Comparison of ENCODE assay signal across 8 cellular contexts in genomic region chr2:68320118-68320641, GRCh38.
DNase-seq lines count a peak whose midpoint lies in the region; ATAC-seq and TF ChIP-seq lines count a peak whose summit lies in the region.

No MANE protein-coding gene starts in this region.

- H3K4me1 ChIP-seq in OCI-LY1 (ENCODE audit: insufficient read depth, low read length, severe bottlenecking) (peaks cover 14% of the 10 kb centered on the region), muscle layer of duodenum (ENCODE audit: control insufficient read depth in 1 of 2, insufficient read depth in 2 of 2, low read length in 2 of 2) (peaks cover 0 to 5% of the 10 kb centered on the region in 2 donors)

- H3K4me3 ChIP-seq in OCI-LY1 (ENCODE audit: low read depth, low read length, poor library complexity, severe bottlenecking) (peak overlapping the region; percentile 56), muscle layer of duodenum (ENCODE audit: low read depth in 1 of 2, low read length in 2 of 2) (peak overlapping the region; percentile 68 to 86)

- no peaks in the 10 kb centered on the region for H4K20me1 ChIP-seq in OCI-LY1 (ENCODE audit: insufficient read depth, low read length)

- no peaks in the 10 kb centered on the region for H3F3A ChIP-seq in OCI-LY1 (ENCODE audit: insufficient read depth, low read length)

- no peak overlapping the region for H2AFZ ChIP-seq in OCI-LY1 (ENCODE audit: low read length)

- peak overlapping the region; percentile 67 for H3K4me3 Mint-ChIP-seq in stimulated activated naive CD8-positive, alpha-beta T cell treated with anti-CD3 and anti-CD28 coated beads, Interleukin-15, Interleukin-2, amounts not matched to agents 100 ng/mL and 50 ng/mL, for 24 hours
- H3K4me3 Mint-ChIP-seq in stimulated activated naive CD8-positive, alpha-beta T cell treated with anti-CD3 and anti-CD28 coated beads, Interleukin-15, amount 100 ng/mL, for 72 hours = peak overlapping the region in 1 of 2 donors; percentile 75

- no peak for TF ChIP-seq CTCF in OCI-LY1 (IDR thresholded peaks at IDR 0.05; ENCODE audit: low read length)

- DNase-seq in stimulated activated naive CD8-positive, alpha-beta T cell treated with anti-CD3 and anti-CD28 coated beads, Interleukin-15, amount 100 ng/mL, for 72 hours = no peak
- DNase-seq in ecto neural progenitor cell (ENCODE audit: low spot score) = peak; percentile 57
- DNase-seq in HuH-7.5 (ENCODE audit: low spot score) = no peak
- no peak for DNase-seq in NOMO-1 treated with dmso at 0.1 percent for 144 hours (lab: John Stamatoyannopoulos, UW; ENCODE audit: unreplicated experiment)

- H3K4me1 Mint-ChIP-seq in stimulated activated naive CD8-positive, alpha-beta T cell treated with anti-CD3 and anti-CD28 coated beads, Interleukin-15, Interleukin-2, amounts not matched to agents 100 ng/mL and 50 ng/mL, for 24 hours (ENCODE audit: low read depth) = peaks cover 13% of the 10 kb centered on the region
- H3K4me1 Mint-ChIP-seq in stimulated activated naive CD8-positive, alpha-beta T cell treated with anti-CD3 and anti-CD28 coated beads, Interleukin-15, amount 100 ng/mL, for 72 hours = peaks cover 20% of the 10 kb centered on the region

- H3K27me3 Mint-ChIP-seq in stimulated activated naive CD8-positive, alpha-beta T cell treated with anti-CD3 and anti-CD28 coated beads, Interleukin-15, Interleukin-2, amounts not matched to agents 100 ng/mL and 50 ng/mL, for 24 hours = peaks cover 70% of the 10 kb centered on the region
- peaks cover 70% of the 10 kb centered on the region for H3K27me3 Mint-ChIP-seq in stimulated activated naive CD8-positive, alpha-beta T cell treated with anti-CD3 and anti-CD28 coated beads, Interleukin-15, amount 100 ng/mL, for 72 hours

- no peaks in the 10 kb centered on the region for H3K79me2 ChIP-seq in OCI-LY1 (ENCODE audit: insufficient read depth, low read length)

- H3K4me2 ChIP-seq in OCI-LY1 (ENCODE audit: low read length) = peak overlapping the region; percentile 71

- H3K36me3 ChIP-seq in OCI-LY1 (ENCODE audit: insufficient read depth, low read length) = no peaks in the 10 kb centered on the region
- peaks cover 0 to 9% of the 10 kb centered on the region in 2 donors for H3K36me3 ChIP-seq in muscle layer of duodenum (ENCODE audit: control insufficient read depth in 1 of 2, insufficient read depth in 2 of 2, low read length in 2 of 2)

- H3K9ac ChIP-seq in OCI-LY1 (ENCODE audit: low read length) = no peak overlapping the region

- H3K27ac Mint-ChIP-seq in stimulated activated naive CD8-positive, alpha-beta T cell treated with anti-CD3 and anti-CD28 coated beads, Interleukin-15, Interleukin-2, amounts not matched to agents 100 ng/mL and 50 ng/mL, for 24 hours = no peak overlapping the region
- H3K27ac Mint-ChIP-seq in stimulated activated naive CD8-positive, alpha-beta T cell treated with anti-CD3 and anti-CD28 coated beads, Interleukin-15, amount 100 ng/mL, for 72 hours = no peak overlapping the region

- ATAC-seq in stimulated activated naive CD8-positive, alpha-beta T cell treated with anti-CD3 and anti-CD28 coated beads, Interleukin-15, amount 100 ng/mL, for 72 hours = no peak
- no peak for ATAC-seq in HG03025 (IDR thresholded peaks at IDR 0.05; ENCODE audit: low FRiP score, unreplicated experiment)

- no peaks in the 10 kb centered on the region for H3K36me3 Mint-ChIP-seq in stimulated activated naive CD8-positive, alpha-beta T cell treated with anti-CD3 and anti-CD28 coated beads, Interleukin-15, Interleukin-2, amounts not matched to agents 100 ng/mL and 50 ng/mL, for 24 hours (ENCODE audit: low read depth)

- H3K9me3 ChIP-seq in OCI-LY1 (ENCODE audit: low read length) (no peaks in the 10 kb centered on the region), muscle layer of duodenum (ENCODE audit: control insufficient read depth in 1 of 2, low read length in 2 of 2) (no peaks in the 10 kb centered on the region)

- H3K27me3 ChIP-seq in OCI-LY1 (ENCODE audit: insufficient read depth, low read length) (peaks cover 8% of the 10 kb centered on the region; the same call in 1 of the 2 replicates), muscle layer of duodenum (ENCODE audit: low read depth, low read length) (no peaks in the 10 kb centered on the region)

- H3K9me3 Mint-ChIP-seq in stimulated activated naive CD8-positive, alpha-beta T cell treated with anti-CD3 and anti-CD28 coated beads, Interleukin-15, Interleukin-2, amounts not matched to agents 100 ng/mL and 50 ng/mL, for 24 hours = no peaks in the 10 kb centered on the region
- no peaks in the 10 kb centered on the region for H3K9me3 Mint-ChIP-seq in stimulated activated naive CD8-positive, alpha-beta T cell treated with anti-CD3 and anti-CD28 coated beads, Interleukin-15, amount 100 ng/mL, for 72 hours

- no peaks in the 10 kb centered on the region for H3K9me2 ChIP-seq in OCI-LY1 (ENCODE audit: low read depth, low read length)

- H3K27ac ChIP-seq in OCI-LY1 (ENCODE audit: low read depth, low read length, poor library complexity, severe bottlenecking) (no peak overlapping the region), muscle layer of duodenum (ENCODE audit: low read length) (peak overlapping the region; percentile 83)
